In the genomic region with DNA sequence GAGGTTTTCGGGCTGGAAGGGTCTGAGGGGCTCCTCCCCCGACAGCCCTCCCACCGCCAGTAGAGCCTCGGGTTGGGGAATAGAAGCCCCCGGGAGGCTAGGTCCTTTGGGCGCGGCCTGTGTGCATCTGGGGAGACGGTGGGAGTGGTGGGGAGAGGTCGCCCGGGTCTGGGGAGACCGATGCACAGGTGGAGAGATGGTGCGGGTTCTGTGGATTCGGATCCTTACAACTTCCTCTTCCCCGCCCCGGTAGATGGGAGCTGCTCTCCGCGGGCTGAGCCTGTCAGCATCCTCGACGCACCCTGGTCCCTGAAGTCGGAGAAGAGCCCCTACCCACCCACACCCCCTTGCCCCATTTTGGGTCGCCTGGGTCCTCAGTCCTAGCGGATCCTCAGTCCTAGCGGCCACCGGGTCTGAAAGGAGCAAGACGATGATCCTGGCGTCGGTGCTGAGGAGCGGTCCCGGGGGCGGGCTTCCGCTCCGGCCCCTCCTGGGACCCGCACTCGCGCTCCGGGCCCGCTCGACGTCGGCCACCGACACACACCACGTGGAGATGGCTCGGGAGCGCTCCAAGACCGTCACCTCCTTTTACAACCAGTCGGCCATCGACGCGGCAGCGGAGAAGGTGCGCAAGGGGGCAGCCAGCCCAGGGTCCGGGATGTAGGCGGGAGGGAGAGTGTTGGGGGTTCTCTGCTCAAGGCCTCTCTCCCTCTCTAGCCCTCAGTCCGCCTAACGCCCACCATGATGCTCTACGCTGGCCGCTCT, we compare ENCODE assay signal across 8 cellular contexts. TPM values are rescaled to one million over a fixed set of nuclear protein-coding genes. Genes with fewer than 3 reads are reported as not detected.
DNase-seq lines count a peak whose midpoint lies in the region; ATAC-seq and TF ChIP-seq lines count a peak whose summit lies in the region.

No MANE protein-coding gene starts in this region.

- no peak for ATAC-seq in GM21717 (IDR thresholded peaks at IDR 0.05; ENCODE audit: unreplicated experiment)
- ATAC-seq in HG03460 (IDR thresholded peaks at IDR 0.05; ENCODE audit: unreplicated experiment) = no peak

- H3K9ac ChIP-seq in colonic mucosa (ENCODE audit: low read depth in 2 of 2, low read length in 2 of 2) (peak overlapping the region; percentile 88 to 98), muscle layer of colon (ENCODE audit: low read length) (peak overlapping the region; percentile 44)

- H3K9me3 ChIP-seq in AG04450 (ENCODE audit: control insufficient read depth, insufficient read depth, low read length) (no peaks in the 10 kb centered on the region), colonic mucosa (no peaks in the 10 kb centered on the region), muscle layer of colon (ENCODE audit: low read length) (no peaks in the 10 kb centered on the region)

- H3K4me1 ChIP-seq in colonic mucosa = peaks cover 9% of the 10 kb centered on the region
- peaks cover 22% of the 10 kb centered on the region for H3K4me1 ChIP-seq in muscle layer of colon (ENCODE audit: insufficient read depth, low read length)

- POLR2A ChIA-PET in AG04450 (lab: Yijun Ruan, JAX) = interaction anchor here (1.0 kb wide), 1 partner anchor 8 kb away, joined by 3 read pairs; a partner anchor contains a TSS

- TF ChIP-seq CTCF in AG04450 (IDR thresholded peaks at IDR 0.05; ENCODE audit: low read depth, low read length) = no peak
- TF ChIP-seq CTCF in colonic mucosa (IDR thresholded peaks at IDR 0.05) = no peak

- H3K27ac ChIP-seq in AG04450 (ENCODE audit: low read depth, low read length) (no peak overlapping the region), colonic mucosa (peak overlapping the region; percentile 54), muscle layer of colon (ENCODE audit: low read depth, low read length) (peak overlapping the region; percentile 94)

- H3K27me3 ChIP-seq in AG04450 (ENCODE audit: control insufficient read depth, insufficient read depth, low read length) = no peaks in the 10 kb centered on the region
- H3K27me3 ChIP-seq in colonic mucosa = no peaks in the 10 kb centered on the region
- no peaks in the 10 kb centered on the region for H3K27me3 ChIP-seq in muscle layer of colon (ENCODE audit: control insufficient read depth in 1 of 2, insufficient read depth in 2 of 2, low read length in 2 of 2)

- no peaks in the 10 kb centered on the region for H3K36me3 ChIP-seq in colonic mucosa
- H3K36me3 ChIP-seq in muscle layer of colon (ENCODE audit: insufficient read depth, low read length) = peaks cover 36% of the 10 kb centered on the region

- CTCF ChIA-PET in AG04450 (lab: Charles Lee) = interaction anchor here (1.1 to 1.6 kb wide), 2 partner anchors 33 to 34 kb away, joined by 4 to 5 read pairs; no protein-coding TSS in a partner anchor

- H3K4me3 ChIP-seq in AG04450 (ENCODE audit: low read depth, low read length) = peak overlapping the region; percentile 75
- H3K4me3 ChIP-seq in Jurkat, Clone E6-1 (ENCODE audit: low read length) = peak overlapping the region; percentile 69
- H3K4me3 ChIP-seq in colonic mucosa = peak overlapping the region; percentile 83
- peak overlapping the region; percentile 72 to 100 for H3K4me3 ChIP-seq in muscle layer of colon (ENCODE audit: low read depth in 1 of 2, low read length in 2 of 2)

- intact Hi-C loops in colonic mucosa (cut with DNase I) = no loop called here

- DNase-seq in AG04450 (ENCODE audit: low read depth, low spot score) = no peak
- DNase-seq in Jurkat, Clone E6-1 (ENCODE audit: low read depth, low spot score) = no peak
- no peak for DNase-seq in colonic mucosa
- no peak for DNase-seq in KG1 (lab: John Stamatoyannopoulos, UW)
- DNase-seq in SKM-1 treated with dmso at 0.1 percent for 144 hours (lab: John Stamatoyannopoulos, UW; ENCODE audit: unreplicated experiment) = no peak

RNA-seq across cellular contexts. Expression of a gene that starts 0.8 kb away (rescaled TPM):
- 31.6 and 42.3 TPM in 2 replicates for polyA plus RNA-seq in AG04450 (2011; rRNA removed)
- polyA minus RNA-seq in AG04450 (2011; rRNA and poly(A)+ RNA removed) = 33.0 and 40.9 TPM in 2 replicates
- polyA plus RNA-seq in Jurkat, Clone E6-1 (2012; ENCODE audit: insufficient read depth, insufficient read length) = 57.9 TPM
- total RNA-seq in colonic mucosa = 10 to 100 TPM; 41.3 to 43.4 TPM

RNA-seq across cellular contexts. Expression of a gene that starts 8.5 kb away (rescaled TPM):
- polyA plus RNA-seq in AG04450 (2011; rRNA removed) = 23.0 and 24.7 TPM in 2 replicates
- polyA minus RNA-seq in AG04450 (2011; rRNA and poly(A)+ RNA removed) = 21.9 and 23.6 TPM in 2 replicates
- polyA plus RNA-seq in Jurkat, Clone E6-1 (2012; ENCODE audit: insufficient read depth, insufficient read length) = 60.0 TPM
- total RNA-seq in colonic mucosa = 10 to 100 TPM; 42.2 to 69.5 TPM

RNA-seq across cellular contexts. Expression of a gene that starts 14.4 kb away (rescaled TPM):
- 210 and 272 TPM in 2 replicates for polyA plus RNA-seq in AG04450 (2011; rRNA removed)
- 118 and 162 TPM in 2 replicates for polyA minus RNA-seq in AG04450 (2011; rRNA and poly(A)+ RNA removed)
- polyA plus RNA-seq in Jurkat, Clone E6-1 (2012; ENCODE audit: insufficient read depth, insufficient read length) = 115 TPM
- total RNA-seq in colonic mucosa = 10 to 100 TPM; 39.5 to 50.3 TPM

RNA-seq across cellular contexts. Expression of a gene that starts 20.2 kb away (rescaled TPM):
- 0.67 and 0.79 TPM in 2 replicates for polyA plus RNA-seq in AG04450 (2011; rRNA removed)
- 0.51 and 1.3 TPM in 2 replicates for polyA minus RNA-seq in AG04450 (2011; rRNA and poly(A)+ RNA removed)
- 2.2 TPM for polyA plus RNA-seq in Jurkat, Clone E6-1 (2012; ENCODE audit: insufficient read depth, insufficient read length)
- total RNA-seq in colonic mucosa = 1 to 10 TPM in 1 of 2 donors, under 1 TPM in 1; 0.77 to 2.6 TPM

RNA-seq across cellular contexts. Expression of a gene that starts 26.6 kb away (rescaled TPM):
- not detected in 2 replicates for polyA plus RNA-seq in AG04450 (2011; rRNA removed)
- polyA minus RNA-seq in AG04450 (2011; rRNA and poly(A)+ RNA removed) = not detected in 2 replicates
- polyA plus RNA-seq in Jurkat, Clone E6-1 (2012; ENCODE audit: insufficient read depth, insufficient read length) = not detected
- total RNA-seq in colonic mucosa = 100 to 1,000 TPM; 337 to 347 TPM
